Comparison of ENCODE assay signal across 33 cellular contexts in genomic region chrX:152412105-152412504, GRCh38. TPM values are rescaled to one million over a fixed set of nuclear protein-coding genes. Genes with fewer than 3 reads are reported as not detected.
"Had no signal": no experiment of that assay in that cellular context is flagged by ENCODE, and none has a peak within 500 bp of the region (broad histone marks: within the 10 kb centered on the region; RNA-seq: fewer than 3 reads in every experiment).

No MANE protein-coding gene starts in this region.

- H3K9me3 ChIP-seq: left lung, neutrophil, right atrium auricular region, right lobe of liver, testis, tibial artery, upper lobe of right lung had no signal

- FAIRE-seq: islet of Langerhans, urothelium cell line had no signal

- H3K9me3 Mint-ChIP-seq: neural progenitor cell had no signal

- H3K27ac ChIP-seq: left lung, neural progenitor cell, neutrophil, right atrium auricular region, right lobe of liver, stomach, testis, tibial artery, upper lobe of right lung had no signal

- H2AFZ ChIP-seq: neural progenitor cell had no signal

- H3K4me2 ChIP-seq: neural progenitor cell, smooth muscle cell had no signal

- H3K27ac Mint-ChIP-seq: immature natural killer cell; mesothelial cell of epicardium; naive B cell; natural killer cell; nephron progenitor cell; neural progenitor cell; progenitor cell of endocrine pancreas; stimulated activated naive B cell treated with anti-CD40 and anti-IgM and Interleukin-4, amounts not matched to agents 10 μg/mL and 1 μg/mL and 100 μg/mL, for 72 hours had no signal

- H3K36me3 ChIP-seq: left lung, neural progenitor cell, neutrophil, right atrium auricular region, right lobe of liver, stomach, tibial artery, upper lobe of right lung had no signal

- DNase-seq: hypothalamus; immature natural killer cell; kidney; left colon; left lung; mesendoderm; naive B cell; natural killer cell; nephron progenitor cell; occipital lobe; right lobe of liver; stimulated activated CD4-positive, alpha-beta T cell treated with anti-CD3 and anti-CD28 coated beads, Interleukin-1b, Interleukin-23, amount 100 ng/mL, for 48 hours; stimulated activated CD4-positive, alpha-beta T cell treated with anti-CD3 and anti-CD28 coated beads, Interleukin-4, amount 100 ng/mL, for 1 hour; stimulated activated naive B cell treated with anti-CD40 and anti-IgM and Interleukin-4, amounts not matched to agents 10 μg/mL and 1 μg/mL and 100 μg/mL, for 72 hours; stimulated activated naive CD8-positive, alpha-beta T cell treated with anti-CD3 and anti-CD28 coated beads, Interleukin-15, Interleukin-2, amounts not matched to agents 100 U/mL and 50 U/mL, for 24 hours; stomach; testis; tibial artery; trophoblast cell; upper lobe of right lung had no signal

- ATAC-seq: left colon; left lung; natural killer cell; right lobe of liver; stimulated activated naive B cell treated with anti-CD40 and anti-IgM and Interleukin-4, amounts not matched to agents 10 μg/mL and 1 μg/mL and 100 μg/mL, for 72 hours; stimulated activated naive CD8-positive, alpha-beta T cell treated with anti-CD3 and anti-CD28 coated beads, Interleukin-15, Interleukin-2, amounts not matched to agents 100 U/mL and 50 U/mL, for 24 hours; upper lobe of right lung had no signal

- H3K27me3 ChIP-seq: left lung, neural progenitor cell, neutrophil, right atrium auricular region, right lobe of liver, stomach, testis, tibial artery, upper lobe of right lung had no signal

- H3K4me1 ChIP-seq: left lung, neural progenitor cell, right atrium auricular region, right lobe of liver, stomach, testis, tibial artery, upper lobe of right lung had no signal

- H3K27me3 Mint-ChIP-seq: naive B cell; progenitor cell of endocrine pancreas; stimulated activated naive B cell treated with anti-CD40 and anti-IgM and Interleukin-4, amounts not matched to agents 10 μg/mL and 1 μg/mL and 100 μg/mL, for 72 hours had no signal

- H3K9ac ChIP-seq: neural progenitor cell had no signal

- H3K4me3 ChIP-seq: left lung, lung, neural progenitor cell, right atrium auricular region, right lobe of liver, smooth muscle cell, stomach, testis, tibial artery, upper lobe of right lung had no signal

- H3K36me3 Mint-ChIP-seq: immature natural killer cell; mesothelial cell of epicardium; naive B cell; natural killer cell; neural progenitor cell; stimulated activated naive B cell treated with anti-CD40 and anti-IgM and Interleukin-4, amounts not matched to agents 10 μg/mL and 1 μg/mL and 100 μg/mL, for 72 hours had no signal

- H3K4me1 Mint-ChIP-seq: immature natural killer cell; mesothelial cell of epicardium; naive B cell; natural killer cell; nephron progenitor cell; neural progenitor cell; stimulated activated naive B cell treated with anti-CD40 and anti-IgM and Interleukin-4, amounts not matched to agents 10 μg/mL and 1 μg/mL and 100 μg/mL, for 72 hours had no signal

- H3K4me3 Mint-ChIP-seq: immature natural killer cell; mesothelial cell of epicardium; naive B cell; natural killer cell; nephron progenitor cell; neural progenitor cell; stimulated activated naive B cell treated with anti-CD40 and anti-IgM and Interleukin-4, amounts not matched to agents 10 μg/mL and 1 μg/mL and 100 μg/mL, for 72 hours had no signal

RNA-seq across cellular contexts. Expression of gene GABRA3, which starts 39.0 kb away (rescaled TPM):
- total RNA-seq: kidney, left lung, lung, mononuclear cell, natural killer cell, osteocyte, progenitor cell of endocrine pancreas, pulmonary artery endothelial cell, right atrium auricular region, right lobe of liver, stomach, upper lobe of right lung had no signal
- polyA plus RNA-seq: immature natural killer cell, liver, lung, stomach had no signal
